In the genomic region with DNA sequence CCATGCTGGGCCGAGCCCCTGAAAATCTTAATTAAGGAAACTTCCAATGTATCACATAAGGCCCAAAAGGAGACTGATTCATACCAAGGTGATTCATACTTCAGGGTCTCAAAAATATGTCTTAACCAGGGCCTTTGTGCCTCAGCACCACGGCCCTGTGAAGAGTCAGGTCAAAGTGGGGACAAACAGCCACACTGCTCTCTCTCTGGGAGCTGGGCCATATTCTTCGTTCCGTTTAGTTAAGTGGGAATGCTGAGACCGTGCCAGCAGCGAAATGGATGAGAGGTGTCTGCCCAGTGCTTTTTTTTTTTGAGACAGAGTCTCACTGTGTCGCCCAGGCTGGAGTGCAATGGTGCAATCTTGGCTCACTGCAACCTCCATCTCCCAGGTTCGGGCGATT, we compare ENCODE assay signal across 23 cellular contexts. TPM values are rescaled to one million over a fixed set of nuclear protein-coding genes. Genes with fewer than 3 reads are reported as not detected.
DNase-seq lines count a peak whose midpoint lies in the region; ATAC-seq and TF ChIP-seq lines count a peak whose summit lies in the region.
"Had no signal": no experiment of that assay in that cellular context is flagged by ENCODE, and none has a peak within 500 bp of the region (broad histone marks: within the 10 kb centered on the region; RNA-seq: fewer than 3 reads in every experiment).

No MANE protein-coding gene starts in this region.

- no peaks in the 10 kb centered on the region for H3K36me3 ChIP-seq in colonic mucosa
- H3K36me3 ChIP-seq: adrenal gland, breast epithelium had no signal

- no peak overlapping the region for H3K4me3 ChIP-seq in colonic mucosa
- H3K4me3 ChIP-seq: adrenal gland, breast epithelium, lung, mucosa of descending colon, smooth muscle cell had no signal

- DNase-seq in Right ventricle myocardium inferior (ENCODE audit: missing footprints): no peak
- DNase-seq in cardiac septum (ENCODE audit: low spot score): no peak
- peak; percentile 45 for DNase-seq in fibroblast of peridontal ligament (ENCODE audit: extremely low read depth)
- no peak for DNase-seq in left lobe of liver (ENCODE audit: low spot score)
- no peak for DNase-seq in NCI-H345 (lab: John Stamatoyannopoulos, UW)
- DNase-seq in activated CD8-positive, alpha-beta memory T cell treated with anti-CD3 and anti-CD28 coated beads, Interleukin-2, amount 50 U/mL, for 48 hours: no peak
- no peak for DNase-seq in colonic mucosa
- DNase-seq: 8988T; activated CD4-positive, alpha-beta T cell treated with anti-CD3 and anti-CD28 coated beads, Interleukin-2, amount 50 U/mL, for 48 hours; activated naive CD4-positive, alpha-beta T cell; adrenal gland; DMS79; GOT3; kidney; mucosa of descending colon; NCI-H2107; NCI-H446 treated with DMSO at 0.1 percent for 48 hours; RPMI8226; stimulated activated naive CD4-positive, alpha-beta T cell had no signal

- H3K27me3 ChIP-seq in colonic mucosa: no peaks in the 10 kb centered on the region
- H3K27me3 ChIP-seq: adrenal gland, breast epithelium had no signal

- TF ChIP-seq CTCF in colonic mucosa (IDR thresholded peaks at IDR 0.05): no peak

- ATAC-seq in Right ventricle myocardium inferior (peak; percentile 78), left lobe of liver (peak; percentile 32), GM21447 (IDR thresholded peaks at IDR 0.05; ENCODE audit: unreplicated experiment) (no peak)
- ATAC-seq: mucosa of descending colon had no signal

- intact Hi-C loops in Right ventricle myocardium inferior (cut with DNase I): no loop called here
- intact Hi-C loops in cardiac septum (cut with DNase I): no loop called here
- intact Hi-C loops in colonic mucosa (cut with DNase I): no loop called here

- H3K9me3 ChIP-seq in colonic mucosa: no peaks in the 10 kb centered on the region
- H3K9me3 ChIP-seq: adrenal gland, breast epithelium, mucosa of descending colon had no signal

- no peak overlapping the region for H3K27ac ChIP-seq in colonic mucosa
- H3K27ac ChIP-seq: adrenal gland, breast epithelium had no signal

- no peaks in the 10 kb centered on the region for H3K4me1 ChIP-seq in colonic mucosa

- H3K9ac ChIP-seq in colonic mucosa (ENCODE audit: low read depth in 2 of 2, low read length in 2 of 2): no peak overlapping the region

RNA-seq across cellular contexts. Expression of gene PTMA, which starts 9.3 kb away (rescaled TPM):
- 264 TPM for total RNA-seq in Right ventricle myocardium inferior
- 256 TPM for total RNA-seq in cardiac septum
- 213 TPM for total RNA-seq in left lobe of liver
- 1,000 to 10,000 TPM; 1,195 to 1,836 TPM for total RNA-seq in colonic mucosa
